In genomic region chr1:86082183-86082582, GRCh38 we compare ENCODE assay signal across 14 cellular contexts.
A peak's percentile ranks its signal among the peaks of the same experiment; 100 is the strongest.
DNase-seq lines count a peak whose midpoint lies in the region; ATAC-seq and TF ChIP-seq lines count a peak whose summit lies in the region.
"Had no signal": no experiment of that assay in that cellular context is flagged by ENCODE, and none has a peak within 500 bp of the region (broad histone marks: within the 10 kb centered on the region; RNA-seq: fewer than 3 reads in every experiment).

No MANE protein-coding gene starts in this region.

- no peaks in the 10 kb centered on the region for H3K36me3 ChIP-seq in esophagus squamous epithelium
- H3K36me3 ChIP-seq: suprapubic skin had no signal

- H3K9me3 ChIP-seq in esophagus squamous epithelium = no peaks in the 10 kb centered on the region
- H3K9me3 ChIP-seq: suprapubic skin had no signal

- H3K4me3 ChIP-seq in AG09309 (ENCODE audit: control insufficient read depth, low read depth, low read length) = no peak overlapping the region
- H3K4me3 ChIP-seq in choroid plexus epithelial cell (ENCODE audit: low read depth, low read length) = no peak overlapping the region
- no peak overlapping the region for H3K4me3 ChIP-seq in esophagus squamous epithelium
- H3K4me3 ChIP-seq: suprapubic skin had no signal

- no peaks in the 10 kb centered on the region for H3K27me3 ChIP-seq in esophagus squamous epithelium
- H3K27me3 ChIP-seq: suprapubic skin had no signal

- no peak for DNase-seq in AG09309 (ENCODE audit: low read depth)
- peak; percentile 13 for DNase-seq in choroid plexus epithelial cell (ENCODE audit: low read depth)
- no peak for DNase-seq in esophagus squamous epithelium (lab: John Stamatoyannopoulos, UW)
- no peak for DNase-seq in NCI-H146 treated with DMSO at 0.1 percent for 48 hours (lab: John Stamatoyannopoulos, UW; ENCODE audit: unreplicated experiment)
- no peak for DNase-seq in stimulated activated CD4-positive, alpha-beta T cell treated with anti-CD3 and anti-CD28 coated beads, Interleukin-4, amount 100 ng/mL, for 4 hours
- DNase-seq: activated naive CD8-positive, alpha-beta T cell treated with anti-CD3 and anti-CD28 coated beads, Interleukin-2, amount 50 U/mL, for 24 hours; C1 segment of cervical spinal cord; NCI-H1930; SHP77 treated with DMSO at 0.1 percent for 48 hours; stimulated activated CD4-positive, alpha-beta T cell treated with anti-CD3 and anti-CD28 coated beads, Interleukin-4, amount 100 ng/mL, for 1 hour had no signal

- H3K4me1 ChIP-seq in esophagus squamous epithelium = no peaks in the 10 kb centered on the region
- H3K4me1 ChIP-seq: suprapubic skin had no signal

- intact Hi-C loops in esophagus squamous epithelium (cut with DNase I) = no loop called here

- H3K27ac ChIP-seq in esophagus squamous epithelium = no peak overlapping the region
- H3K27ac ChIP-seq: suprapubic skin had no signal

- ATAC-seq in GM18868 (IDR thresholded peaks at IDR 0.05; ENCODE audit: unreplicated experiment) = peak; percentile 72
- ATAC-seq in GM21423 (IDR thresholded peaks at IDR 0.05; ENCODE audit: unreplicated experiment) = no peak
- ATAC-seq: activated naive CD8-positive, alpha-beta T cell treated with anti-CD3 and anti-CD28 coated beads, Interleukin-2, amount 50 U/mL, for 24 hours had no signal

- TF ChIP-seq CTCF in AG09309 (IDR thresholded peaks at IDR 0.05; ENCODE audit: control insufficient read depth, insufficient read depth, low read depth, low read length, missing control alignments) (peak; percentile 13), LNCAP (IDR thresholded peaks at IDR 0.05) (peak; percentile 18; the same call in 1 of the 2 replicates), choroid plexus epithelial cell (conservative IDR thresholded peaks at IDR 0.05; ENCODE audit: low read depth, low read length) (peak; percentile 27), esophagus squamous epithelium (IDR thresholded peaks at IDR 0.05) (no peak)

- TF ChIP-seq POLR2A in esophagus squamous epithelium (IDR thresholded peaks at IDR 0.05) = no peak

Comparison
In these comparisons a context has a peak if more than half of its experiments do, and no peak if none do; other contexts are left out.
1. CTCF ChIP-seq: peak in AG09309 (single experiment), LNCAP (single experiment) and choroid plexus epithelial cell (single experiment); none in esophagus squamous epithelium (0 of 6).